9 cellular contexts compared by ENCODE assay signal in genomic region chr10:44958897-44959242, GRCh38. TPM values are rescaled to one million over a fixed set of nuclear protein-coding genes. Genes with fewer than 3 reads are reported as not detected.
A peak's percentile ranks its signal among the peaks of the same experiment; 100 is the strongest.
DNase-seq lines count a peak whose midpoint lies in the region; ATAC-seq, FAIRE-seq and TF ChIP-seq lines count a peak whose summit lies in the region.
"Had no signal": no experiment of that assay in that cellular context is flagged by ENCODE, and none has a peak within 500 bp of the region (broad histone marks: within the 10 kb centered on the region; RNA-seq: fewer than 3 reads in every experiment).

No MANE protein-coding gene starts in this region.

- H3K79me2 ChIP-seq in HepG2 (ENCODE audit: insufficient read depth, low read length): peaks cover 48% of the 10 kb centered on the region

- WGBS in HepG2 (ENCODE audit: low lambda C conversion rate): 2% methylated on average over 4 of the region's 6 CpGs

- no peak for FAIRE-seq in HepG2 (lab: Jason Lieb, UNC)

- peaks cover 4% of the 10 kb centered on the region; the same call in 1 of the 2 replicates for H4K20me1 ChIP-seq in HepG2 (ENCODE audit: insufficient read depth, low read length)

- no peaks in the 10 kb centered on the region for H3K27me3 ChIP-seq in ascending aorta
- H3K27me3 ChIP-seq in HepG2 (ENCODE audit: control insufficient read depth in 1 of 2, insufficient read depth in 2 of 2, low read length in 2 of 2): no peaks in the 10 kb centered on the region; a peak in 1 of 5 replicates
- H3K27me3 ChIP-seq in thoracic aorta (replicated peaks; ENCODE audit: insufficient read depth): no peaks in the 10 kb centered on the region

- no peak for ATAC-seq in HepG2
- no peak for ATAC-seq in thoracic aorta (ENCODE audit: insufficient number of reproducible peaks, low FRiP score, low read depth)
- no peak for ATAC-seq in HG03520 (IDR thresholded peaks at IDR 0.05; ENCODE audit: unreplicated experiment)

- H3K4me1 ChIP-seq in ascending aorta (peaks cover 7 to 34% of the 10 kb centered on the region in 2 donors), HepG2 (ENCODE audit: insufficient read depth, low read length) (peaks cover 65% of the 10 kb centered on the region), thoracic aorta (ENCODE audit: control insufficient read depth in 1 of 2, low read depth in 2 of 2) (peaks cover 17 to 57% of the 10 kb centered on the region in 2 donors)

- H3K27me3 Mint-ChIP-seq in activated CD4-positive, alpha-beta T cell treated with anti-CD3 and anti-CD28 coated beads, Interleukin-2, amount 10 ng/mL, durations not matched to agents 7 days and 5 days: no peaks in the 10 kb centered on the region

- H3K27ac ChIP-seq in ascending aorta: peak overlapping the region; percentile 86 to 90
- H3K27ac ChIP-seq in HepG2 (ENCODE audit: extremely low read length, insufficient read depth, low read length): peak overlapping the region; percentile 90
- H3K27ac ChIP-seq in thoracic aorta: peak overlapping the region; percentile 74 to 88

- no peak for DNase-seq in activated CD4-positive, alpha-beta T cell treated with anti-CD3 and anti-CD28 coated beads, Interleukin-2, amount 10 ng/mL, durations not matched to agents 7 days and 5 days
- DNase-seq in activated CD4-positive, alpha-beta T cell treated with anti-CD3 and anti-CD28 coated beads for 48 hours: no peak
- DNase-seq in ascending aorta (ENCODE audit: low spot score in 2 of 2) (no peak), HepG2 (ENCODE audit: low spot score) (no peak), thoracic aorta (ENCODE audit: low spot score) (no peak), DMS 273 (lab: John Stamatoyannopoulos, UW; ENCODE audit: unreplicated experiment) (no peak), NCI-H510A (lab: John Stamatoyannopoulos, UW) (no peak)

- H3K36me3 Mint-ChIP-seq in activated CD4-positive, alpha-beta T cell treated with anti-CD3 and anti-CD28 coated beads, Interleukin-2, amount 10 ng/mL, durations not matched to agents 7 days and 5 days (ENCODE audit: low read depth): peaks cover 12% of the 10 kb centered on the region

- H3K4me3 ChIP-seq in ascending aorta (peak overlapping the region; percentile 78 to 93), HepG2 (replicated peaks in 1 of 3; ENCODE audit: insufficient read depth in 1 of 3, low read depth in 2 of 3, low read length in 3 of 3) (peak overlapping the region; percentile 69 to 83 (median 82)), thoracic aorta (peak overlapping the region; percentile 79)

- CTCF ChIA-PET in activated CD4-positive, alpha-beta T cell treated with anti-CD3 and anti-CD28 coated beads, Interleukin-2, amount 10 ng/mL, durations not matched to agents 7 days and 5 days (lab: Charles Lee): interaction anchor here (0.7 to 1.2 kb wide), 2 partner anchors 26 to 146 kb away, joined by 3 read pairs; no protein-coding TSS in a partner anchor
- CTCF ChIA-PET in HepG2 (lab: Yijun Ruan, JAX; ENCODE audit: low intra/inter-chr PET ratio, low total read pairs): no interaction called here

- H3K9ac ChIP-seq in HepG2 (ENCODE audit: insufficient read depth, low read depth, low read length): peak overlapping the region; percentile 86

- no peak for TF ChIP-seq EP300 in HepG2 (IDR thresholded peaks at IDR 0.05; ENCODE audit: low read depth in 2 of 2, low read length in 2 of 2)
- no peak for TF ChIP-seq EP300 in HepG2 (CRISPR knock-in tag; IDR thresholded peaks at IDR 0.05; ENCODE audit: borderline replicate concordance)

- TF ChIP-seq RAD21 in HepG2 (CRISPR knock-in tag; IDR thresholded peaks at IDR 0.05): no peak

- H3K4me3 Mint-ChIP-seq in activated CD4-positive, alpha-beta T cell treated with anti-CD3 and anti-CD28 coated beads, Interleukin-2, amount 10 ng/mL, durations not matched to agents 7 days and 5 days: peak overlapping the region; percentile 83

- TF ChIP-seq CTCF in ascending aorta (IDR thresholded peaks at IDR 0.05): no peak
- no peak for TF ChIP-seq CTCF in HepG2 (CRISPR knock-in tag; IDR thresholded peaks at IDR 0.05)
- no peak for TF ChIP-seq CTCF in thoracic aorta (IDR thresholded peaks at IDR 0.05)

- no peak for TF ChIP-seq POLR2A in HepG2 (IDR thresholded peaks at IDR 0.05; ENCODE audit: insufficient read depth in 1 of 2, low read depth in 2 of 2, low read length in 2 of 2)

- H3K9me3 ChIP-seq in ascending aorta: no peaks in the 10 kb centered on the region
- H3K9me3 ChIP-seq in HepG2 (ENCODE audit: low read length): no peaks in the 10 kb centered on the region
- no peaks in the 10 kb centered on the region for H3K9me3 ChIP-seq in thoracic aorta

- TSS peak; percentile 83 for BruUV-seq in HepG2 (replicated peaks; lab: Mats Ljungman, UMichigan)

- H3K27ac Mint-ChIP-seq in activated CD4-positive, alpha-beta T cell treated with anti-CD3 and anti-CD28 coated beads, Interleukin-2, amount 10 ng/mL, durations not matched to agents 7 days and 5 days: peak overlapping the region; percentile 87

- peaks cover 21% of the 10 kb centered on the region for H3K4me1 Mint-ChIP-seq in activated CD4-positive, alpha-beta T cell treated with anti-CD3 and anti-CD28 coated beads, Interleukin-2, amount 10 ng/mL, durations not matched to agents 7 days and 5 days

- in situ Hi-C loops in HepG2 (cut with HindIII; ENCODE audit: extremely low pct_ligation_motif_present, low pct_unique_long_range_greater_than_20kb): loop anchor here (25.0 kb wide), 1 partner anchor 1547 kb away; the partner anchor contains the start of gene HNRNPF

- intact Hi-C loops in ascending aorta (cut with DNase I): loop anchor here (1.0 to 5.0 kb wide), 4 partner anchors 16 to 82 kb away; no protein-coding TSS in a partner anchor
- intact Hi-C loops in HepG2 (cut with micrococcal nuclease; ENCODE audit: unreplicated experiment): loop anchor here (1.0 kb wide), 1 partner anchor 24 kb away; no protein-coding TSS in a partner anchor

- POLR2A ChIA-PET in activated CD4-positive, alpha-beta T cell treated with anti-CD3 and anti-CD28 coated beads, Interleukin-2, amount 10 ng/mL, durations not matched to agents 7 days and 5 days (lab: Charles Lee): no interaction called here
- POLR2A ChIA-PET in HepG2 (lab: Yijun Ruan, JAX): interaction anchor here (1.3 to 13.2 kb wide), 6 partner anchors 11 to 48 kb away, joined by 3 to 407 read pairs (median 45); partner anchors contain the start of genes DEPP1 and TMEM72

- H2AFZ ChIP-seq in HepG2 (ENCODE audit: low read length): no peak overlapping the region

- H3K36me3 ChIP-seq in ascending aorta: peaks cover 0 to 4% of the 10 kb centered on the region in 2 donors
- H3K36me3 ChIP-seq in HepG2 (replicated peaks in 1 of 2; ENCODE audit: control insufficient read depth in 1 of 2, insufficient read depth in 2 of 2, low read length in 2 of 2): peaks cover 0 to 6% of the 10 kb centered on the region in 2 experiments; a peak in 2 of 5 replicates
- H3K36me3 ChIP-seq in thoracic aorta: no peaks in the 10 kb centered on the region

- peaks cover 3% of the 10 kb centered on the region for H3K9me3 Mint-ChIP-seq in activated CD4-positive, alpha-beta T cell treated with anti-CD3 and anti-CD28 coated beads, Interleukin-2, amount 10 ng/mL, durations not matched to agents 7 days and 5 days

- peak overlapping the region; percentile 93 for H3K4me2 ChIP-seq in HepG2 (ENCODE audit: low read depth, low read length)

RNA-seq across cellular contexts. Expression of gene RASSF4, which starts 0.7 kb away (rescaled TPM):
- total RNA-seq in activated CD4-positive, alpha-beta T cell treated with anti-CD3 and anti-CD28 coated beads, Interleukin-2, amount 10 ng/mL, durations not matched to agents 7 days and 5 days: under 1 TPM; 0.42 to 0.52 TPM
- total RNA-seq in ascending aorta: 40.0 TPM
- 49.9 and 51.7 TPM in 2 replicates for total RNA-seq in HepG2 (2016; rRNA removed; fragmentation: Illumina TruSeq; extraction: Trizol)
- 22.4 and 22.8 TPM in 2 replicates for total RNA-seq in HepG2 (2016; cell fraction: cytosol; rRNA removed; fragmentation: Illumina TruSeq; extraction: Trizol; ENCODE audit: low read depth)
- 49.9 and 50.1 TPM in 2 replicates for total RNA-seq in HepG2 (2016; cell fraction: insoluble cytoplasmic fraction; rRNA removed; fragmentation: Illumina TruSeq; extraction: Trizol)
- 39.2 and 45.6 TPM in 2 replicates for total RNA-seq in HepG2 (2016; cell fraction: membrane; rRNA removed; fragmentation: Illumina TruSeq; extraction: Trizol)
- total RNA-seq in HepG2 (2016; cell fraction: nucleus; rRNA removed; fragmentation: Illumina TruSeq; extraction: Trizol): 52.1 and 54.6 TPM in 2 replicates
- polyA plus RNA-seq in HepG2 (2011; rRNA removed): 34.0 and 39.7 TPM in 2 replicates
- 20.4 and 25.8 TPM in 2 replicates for polyA plus RNA-seq in HepG2 (2011; cell fraction: cytosol; rRNA removed)
- polyA plus RNA-seq in HepG2 (2011; cell fraction: nucleus; rRNA removed): 140 TPM in 2 replicates
- polyA plus RNA-seq in HepG2 (2012): 25.0 and 26.7 TPM in 2 replicates
- polyA plus RNA-seq in HepG2 (2016; cell fraction: cytosol; fragmentation: Illumina TruSeq; extraction: Trizol; ENCODE audit: low read depth): 18.5 and 22.5 TPM in 2 replicates
- polyA plus RNA-seq in HepG2 (2016; cell fraction: insoluble cytoplasmic fraction; fragmentation: Illumina TruSeq; extraction: Trizol; ENCODE audit: low read depth): 53.5 and 57.9 TPM in 2 replicates
- 31.2 and 31.3 TPM in 2 replicates for polyA plus RNA-seq in HepG2 (2016; cell fraction: membrane; fragmentation: Illumina TruSeq; extraction: Trizol; ENCODE audit: low read depth)
- 84.5 and 98.6 TPM in 2 replicates for polyA plus RNA-seq in HepG2 (2016; cell fraction: nucleus; fragmentation: Illumina TruSeq; extraction: Trizol; ENCODE audit: insufficient read depth, low read depth)
- polyA minus RNA-seq in HepG2 (2011; rRNA and poly(A)+ RNA removed; ENCODE audit: low replicate concordance): 0.12 and 67.0 TPM in 2 replicates
- polyA minus RNA-seq in HepG2 (2011; cell fraction: cytosol; rRNA and poly(A)+ RNA removed): 13.4 and 16.0 TPM in 2 replicates
- polyA minus RNA-seq in HepG2 (2011; cell fraction: nucleus; rRNA and poly(A)+ RNA removed): 74.3 and 88.9 TPM in 2 replicates
- 10 to 100 TPM; 48.5 to 68.5 TPM for total RNA-seq in thoracic aorta

RNA-seq across cellular contexts. Expression of gene DEPP1, which starts 19.7 kb away (rescaled TPM):
- under 1 TPM; 0.22 to 0.33 TPM for total RNA-seq in activated CD4-positive, alpha-beta T cell treated with anti-CD3 and anti-CD28 coated beads, Interleukin-2, amount 10 ng/mL, durations not matched to agents 7 days and 5 days
- total RNA-seq in ascending aorta (309 TPM), HepG2 (2016; rRNA removed; fragmentation: Illumina TruSeq; extraction: Trizol) (11.2 and 14.8 TPM in 2 replicates), thoracic aorta (100 to 1,000 TPM; 473 to 661 TPM)
- total RNA-seq in HepG2 (2016; cell fraction: cytosol; rRNA removed; fragmentation: Illumina TruSeq; extraction: Trizol; ENCODE audit: low read depth): 3.0 and 5.0 TPM in 2 replicates
- 9.0 and 15.3 TPM in 2 replicates for total RNA-seq in HepG2 (2016; cell fraction: insoluble cytoplasmic fraction; rRNA removed; fragmentation: Illumina TruSeq; extraction: Trizol)
- total RNA-seq in HepG2 (2016; cell fraction: membrane; rRNA removed; fragmentation: Illumina TruSeq; extraction: Trizol): 9.0 and 9.3 TPM in 2 replicates
- total RNA-seq in HepG2 (2016; cell fraction: nucleus; rRNA removed; fragmentation: Illumina TruSeq; extraction: Trizol): 15.1 and 16.0 TPM in 2 replicates
- polyA plus RNA-seq in HepG2 (2011; rRNA removed): 270 and 338 TPM in 2 replicates
- polyA plus RNA-seq in HepG2 (2011; cell fraction: cytosol; rRNA removed): 261 and 317 TPM in 2 replicates
- polyA plus RNA-seq in HepG2 (2011; cell fraction: nucleus; rRNA removed): 103 and 135 TPM in 2 replicates
- 132 and 232 TPM in 2 replicates for polyA plus RNA-seq in HepG2 (2012)
- 2.0 and 2.5 TPM in 2 replicates for polyA plus RNA-seq in HepG2 (2016; cell fraction: cytosol; fragmentation: Illumina TruSeq; extraction: Trizol; ENCODE audit: low read depth)
- polyA plus RNA-seq in HepG2 (2016; cell fraction: insoluble cytoplasmic fraction; fragmentation: Illumina TruSeq; extraction: Trizol; ENCODE audit: low read depth): 9.3 and 11.2 TPM in 2 replicates
- polyA plus RNA-seq in HepG2 (2016; cell fraction: membrane; fragmentation: Illumina TruSeq; extraction: Trizol; ENCODE audit: low read depth): 3.6 and 5.2 TPM in 2 replicates
- polyA plus RNA-seq in HepG2 (2016; cell fraction: nucleus; fragmentation: Illumina TruSeq; extraction: Trizol; ENCODE audit: insufficient read depth, low read depth): 13.4 and 15.5 TPM in 2 replicates
- polyA minus RNA-seq in HepG2 (2011; rRNA and poly(A)+ RNA removed; ENCODE audit: low replicate concordance): 1.8 and 739 TPM in 2 replicates
- 249 and 254 TPM in 2 replicates for polyA minus RNA-seq in HepG2 (2011; cell fraction: cytosol; rRNA and poly(A)+ RNA removed)
- 107 and 142 TPM in 2 replicates for polyA minus RNA-seq in HepG2 (2011; cell fraction: nucleus; rRNA and poly(A)+ RNA removed)

RNA-seq across cellular contexts. Expression of gene ZNF22, which starts 41.9 kb away (rescaled TPM):
- 10 to 100 TPM; 26.9 to 29.7 TPM for total RNA-seq in activated CD4-positive, alpha-beta T cell treated with anti-CD3 and anti-CD28 coated beads, Interleukin-2, amount 10 ng/mL, durations not matched to agents 7 days and 5 days
- 1.6 TPM for total RNA-seq in ascending aorta
- 0.40 and 0.58 TPM in 2 replicates for total RNA-seq in HepG2 (2016; rRNA removed; fragmentation: Illumina TruSeq; extraction: Trizol)
- total RNA-seq in HepG2 (2016; cell fraction: cytosol; rRNA removed; fragmentation: Illumina TruSeq; extraction: Trizol; ENCODE audit: low read depth): not detected in 2 replicates
- total RNA-seq in HepG2 (2016; cell fraction: insoluble cytoplasmic fraction; rRNA removed; fragmentation: Illumina TruSeq; extraction: Trizol): 0.49 and 0.56 TPM in 2 replicates
- 0.28 and 0.45 TPM in 2 replicates for total RNA-seq in HepG2 (2016; cell fraction: membrane; rRNA removed; fragmentation: Illumina TruSeq; extraction: Trizol)
- 0.75 and 1.2 TPM in 2 replicates for total RNA-seq in HepG2 (2016; cell fraction: nucleus; rRNA removed; fragmentation: Illumina TruSeq; extraction: Trizol)
- 1.1 and 1.3 TPM in 2 replicates for polyA plus RNA-seq in HepG2 (2011; rRNA removed)
- 0.35 and 0.77 TPM in 2 replicates for polyA plus RNA-seq in HepG2 (2011; cell fraction: cytosol; rRNA removed)
- 1.2 and 1.7 TPM in 2 replicates for polyA plus RNA-seq in HepG2 (2011; cell fraction: nucleus; rRNA removed)
- polyA plus RNA-seq in HepG2 (2012): 1.6 and 2.5 TPM in 2 replicates
- 0.07 and 0.09 TPM in 2 replicates for polyA plus RNA-seq in HepG2 (2016; cell fraction: cytosol; fragmentation: Illumina TruSeq; extraction: Trizol; ENCODE audit: low read depth)
- polyA plus RNA-seq in HepG2 (2016; cell fraction: insoluble cytoplasmic fraction; fragmentation: Illumina TruSeq; extraction: Trizol; ENCODE audit: low read depth): 0.60 and 0.62 TPM in 2 replicates
- polyA plus RNA-seq in HepG2 (2016; cell fraction: membrane; fragmentation: Illumina TruSeq; extraction: Trizol; ENCODE audit: low read depth): 0.22 and 0.27 TPM in 2 replicates
- 0.89 and 1.1 TPM in 2 replicates for polyA plus RNA-seq in HepG2 (2016; cell fraction: nucleus; fragmentation: Illumina TruSeq; extraction: Trizol; ENCODE audit: insufficient read depth, low read depth)
- not detected in 2 replicates for polyA minus RNA-seq in HepG2 (2011; rRNA and poly(A)+ RNA removed; ENCODE audit: low replicate concordance)
- not detected in 2 replicates for polyA minus RNA-seq in HepG2 (2011; cell fraction: cytosol; rRNA and poly(A)+ RNA removed)
- 2.2 and 2.4 TPM in 2 replicates for polyA minus RNA-seq in HepG2 (2011; cell fraction: nucleus; rRNA and poly(A)+ RNA removed)
- 10 to 100 TPM; 16.6 to 20.7 TPM for total RNA-seq in thoracic aorta

RNA-seq across cellular contexts. Expression of gene TMEM72, which starts 47.7 kb away (rescaled TPM):
- total RNA-seq in activated CD4-positive, alpha-beta T cell treated with anti-CD3 and anti-CD28 coated beads, Interleukin-2, amount 10 ng/mL, durations not matched to agents 7 days and 5 days: not detected
- total RNA-seq in ascending aorta (not detected), HepG2 (2016; rRNA removed; fragmentation: Illumina TruSeq; extraction: Trizol) (0.04 TPM in 1 of 2 replicates, not detected in the other), thoracic aorta (not detected)
- total RNA-seq in HepG2 (2016; cell fraction: cytosol; rRNA removed; fragmentation: Illumina TruSeq; extraction: Trizol; ENCODE audit: low read depth): 0.09 TPM in 1 of 2 replicates, not detected in the other
- 0.04 TPM in 1 of 2 replicates, not detected in the other for total RNA-seq in HepG2 (2016; cell fraction: insoluble cytoplasmic fraction; rRNA removed; fragmentation: Illumina TruSeq; extraction: Trizol)
- 0.12 TPM in 1 of 2 replicates, not detected in the other for total RNA-seq in HepG2 (2016; cell fraction: membrane; rRNA removed; fragmentation: Illumina TruSeq; extraction: Trizol)
- 0.16 and 0.19 TPM in 2 replicates for total RNA-seq in HepG2 (2016; cell fraction: nucleus; rRNA removed; fragmentation: Illumina TruSeq; extraction: Trizol)
- not detected in 2 replicates for polyA plus RNA-seq in HepG2 (2011; rRNA removed)
- not detected in 2 replicates for polyA plus RNA-seq in HepG2 (2011; cell fraction: cytosol; rRNA removed)
- not detected in 2 replicates for polyA plus RNA-seq in HepG2 (2011; cell fraction: nucleus; rRNA removed)
- not detected in 2 replicates for polyA plus RNA-seq in HepG2 (2012)
- polyA plus RNA-seq in HepG2 (2016; cell fraction: cytosol; fragmentation: Illumina TruSeq; extraction: Trizol; ENCODE audit: low read depth): not detected in 2 replicates
- not detected in 2 replicates for polyA plus RNA-seq in HepG2 (2016; cell fraction: insoluble cytoplasmic fraction; fragmentation: Illumina TruSeq; extraction: Trizol; ENCODE audit: low read depth)
- not detected in 2 replicates for polyA plus RNA-seq in HepG2 (2016; cell fraction: membrane; fragmentation: Illumina TruSeq; extraction: Trizol; ENCODE audit: low read depth)
- polyA plus RNA-seq in HepG2 (2016; cell fraction: nucleus; fragmentation: Illumina TruSeq; extraction: Trizol; ENCODE audit: insufficient read depth, low read depth): not detected in 2 replicates
- polyA minus RNA-seq in HepG2 (2011; rRNA and poly(A)+ RNA removed; ENCODE audit: low replicate concordance): not detected in 2 replicates
- not detected in 2 replicates for polyA minus RNA-seq in HepG2 (2011; cell fraction: cytosol; rRNA and poly(A)+ RNA removed)
- 0.13 and 0.25 TPM in 2 replicates for polyA minus RNA-seq in HepG2 (2011; cell fraction: nucleus; rRNA and poly(A)+ RNA removed)
- total RNA-seq: glomerular endothelial cell had no signal

Comparison
In these comparisons a context has a peak if more than half of its experiments do, and no peak if none do; other contexts are left out.
1. RNA of gene RASSF4, which starts 0.7 kb away (total RNA-seq): 48.5 to 68.5 TPM in thoracic aorta, 22.4 to 54.6 TPM in HepG2 and 40.0 TPM in ascending aorta (single experiment); 0.42 to 0.52 TPM in activated CD4-positive, alpha-beta T cell treated with anti-CD3 and anti-CD28 coated beads, Interleukin-2, amount 10 ng/mL, durations not matched to agents 7 days and 5 days; every median in the first group is over 10 times any median in the second.
2. RNA of gene DEPP1, which starts 19.7 kb away (total RNA-seq): 473 to 661 TPM in thoracic aorta and 309 TPM in ascending aorta (single experiment); 3.0 to 16.0 TPM in HepG2 and 0.22 to 0.33 TPM in activated CD4-positive, alpha-beta T cell treated with anti-CD3 and anti-CD28 coated beads, Interleukin-2, amount 10 ng/mL, durations not matched to agents 7 days and 5 days; every median in the first group is over 10 times any median in the second.
3. Peak in every context shown above with its lines, with median percentiles within 50 percentile points of each other: H3K27ac ChIP-seq and H3K4me3 ChIP-seq.